1 cellular context compared by ENCODE assay signal in genomic region chr7:73830872-73831655, GRCh38.
TF ChIP-seq lines count a peak whose summit lies in the region.

A gene with protein sequence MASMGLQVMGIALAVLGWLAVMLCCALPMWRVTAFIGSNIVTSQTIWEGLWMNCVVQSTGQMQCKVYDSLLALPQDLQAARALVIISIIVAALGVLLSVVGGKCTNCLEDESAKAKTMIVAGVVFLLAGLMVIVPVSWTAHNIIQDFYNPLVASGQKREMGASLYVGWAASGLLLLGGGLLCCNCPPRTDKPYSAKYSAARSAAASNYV (plus strand): TSS chr7:73830996. CDS start chr7:73831202, 206 bp downstream.

TF ChIP-seq in HepG2, 621 proteins besides CTCF, POLR2A, EP300 and RAD21 (continued from another document and continues in another):
- TF ChIP-seq, protein P1, sequence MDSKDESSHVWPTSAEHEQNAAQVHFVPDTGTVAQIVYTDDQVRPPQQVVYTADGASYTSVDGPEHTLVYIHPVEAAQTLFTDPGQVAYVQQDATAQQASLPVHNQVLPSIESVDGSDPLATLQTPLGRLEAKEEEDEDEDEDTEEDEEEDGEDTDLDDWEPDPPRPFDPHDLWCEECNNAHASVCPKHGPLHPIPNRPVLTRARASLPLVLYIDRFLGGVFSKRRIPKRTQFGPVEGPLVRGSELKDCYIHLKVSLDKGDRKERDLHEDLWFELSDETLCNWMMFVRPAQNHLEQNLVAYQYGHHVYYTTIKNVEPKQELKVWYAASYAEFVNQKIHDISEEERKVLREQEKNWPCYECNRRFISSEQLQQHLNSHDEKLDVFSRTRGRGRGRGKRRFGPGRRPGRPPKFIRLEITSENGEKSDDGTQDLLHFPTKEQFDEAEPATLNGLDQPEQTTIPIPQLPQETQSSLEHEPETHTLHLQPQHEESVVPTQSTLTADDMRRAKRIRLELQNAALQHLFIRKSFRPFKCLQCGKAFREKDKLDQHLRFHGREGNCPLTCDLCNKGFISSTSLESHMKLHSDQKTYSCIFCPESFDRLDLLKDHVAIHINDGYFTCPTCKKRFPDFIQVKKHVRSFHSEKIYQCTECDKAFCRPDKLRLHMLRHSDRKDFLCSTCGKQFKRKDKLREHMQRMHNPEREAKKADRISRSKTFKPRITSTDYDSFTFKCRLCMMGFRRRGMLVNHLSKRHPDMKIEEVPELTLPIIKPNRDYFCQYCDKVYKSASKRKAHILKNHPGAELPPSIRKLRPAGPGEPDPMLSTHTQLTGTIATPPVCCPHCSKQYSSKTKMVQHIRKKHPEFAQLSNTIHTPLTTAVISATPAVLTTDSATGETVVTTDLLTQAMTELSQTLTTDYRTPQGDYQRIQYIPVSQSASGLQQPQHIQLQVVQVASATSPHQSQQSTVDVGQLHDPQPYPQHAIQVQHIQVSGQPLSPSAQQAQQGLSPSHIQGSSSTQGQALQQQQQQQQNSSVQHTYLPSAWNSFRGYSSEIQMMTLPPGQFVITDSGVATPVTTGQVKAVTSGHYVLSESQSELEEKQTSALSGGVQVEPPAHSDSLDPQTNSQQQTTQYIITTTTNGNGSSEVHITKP (CRISPR knock-in tag; IDR thresholded peaks at IDR 0.05; ENCODE audit: low read depth), result no peak
- TF ChIP-seq ZNF382 (CRISPR knock-in tag; IDR thresholded peaks at IDR 0.05; ENCODE audit: borderline replicate concordance) (no peak), ZBTB25 (CRISPR knock-in tag; IDR thresholded peaks at IDR 0.05) (0 out of 2 replicates have a peak, but pooled peaks have one; percentile 37), ZSCAN20 (CRISPR knock-in tag; IDR thresholded peaks at IDR 0.05; ENCODE audit: borderline replicate concordance) (no peak), ZFYVE20 (CRISPR knock-in tag; IDR thresholded peaks at IDR 0.05; ENCODE audit: borderline replicate concordance, low read depth) (no peak), ZBTB8A (CRISPR knock-in tag; IDR thresholded peaks at IDR 0.05; ENCODE audit: borderline replicate concordance, low read depth) (no peak), KDM5B (CRISPR knock-in tag; IDR thresholded peaks at IDR 0.05; ENCODE audit: borderline replicate concordance) (peak; percentile 65; the same call in 1 of the 2 replicates), ZNF224 (CRISPR knock-in tag; IDR thresholded peaks at IDR 0.05) (no peak), ZNF563 (CRISPR knock-in tag; IDR thresholded peaks at IDR 0.05) (no peak), PAX8 (CRISPR knock-in tag; IDR thresholded peaks at IDR 0.05; ENCODE audit: borderline replicate concordance) (no peak), ZNF775 (CRISPR knock-in tag; IDR thresholded peaks at IDR 0.05; ENCODE audit: borderline replicate concordance) (no peak), ZNF10 (CRISPR knock-in tag; IDR thresholded peaks at IDR 0.05; ENCODE audit: borderline replicate concordance, low read depth) (no peak), SIN3B (IDR thresholded peaks at IDR 0.05; ENCODE audit: low read length) (no peak), NR2F6 (IDR thresholded peaks at IDR 0.05) (no peak), NR2F6 (CRISPR knock-in tag; IDR thresholded peaks at IDR 0.05) (no peak), HNF4G (IDR thresholded peaks at IDR 0.05; ENCODE audit: borderline replicate concordance, low read depth, low read length) (peak; percentile 70; the same call in 1 of the 2 replicates), HNF4G (CRISPR knock-in tag; IDR thresholded peaks at IDR 0.05; ENCODE audit: borderline replicate concordance, low read depth) (no peak), CHD2 (IDR thresholded peaks at IDR 0.05; ENCODE audit: low read depth, low read length) (no peak), ERF (CRISPR knock-in tag; IDR thresholded peaks at IDR 0.05) (no peak), RARG (CRISPR knock-in tag; IDR thresholded peaks at IDR 0.05; ENCODE audit: low read depth) (no peak), DBP (CRISPR knock-in tag; IDR thresholded peaks at IDR 0.05; ENCODE audit: not compliant biosample characterization) (no peak), ZNF614 (CRISPR knock-in tag; IDR thresholded peaks at IDR 0.05; ENCODE audit: borderline replicate concordance) (peak; percentile 41; the same call in 1 of the 2 replicates), ZNF280B (CRISPR knock-in tag; IDR thresholded peaks at IDR 0.05; ENCODE audit: borderline replicate concordance) (no peak), SP5 (CRISPR knock-in tag; IDR thresholded peaks at IDR 0.05; ENCODE audit: borderline replicate concordance, low read depth) (peak; percentile 55; the same call in 1 of the 2 replicates), KAT8 (CRISPR knock-in tag; IDR thresholded peaks at IDR 0.05) (no peak), PRDM4 (CRISPR knock-in tag; IDR thresholded peaks at IDR 0.05; ENCODE audit: borderline replicate concordance) (no peak), NKX3-1 (CRISPR knock-in tag; IDR thresholded peaks at IDR 0.05) (peak; percentile 25; the same call in 1 of the 2 replicates), ISL2 (CRISPR knock-in tag; IDR thresholded peaks at IDR 0.05) (peak; percentile 35; the same call in 1 of the 2 replicates), HIVEP1 (CRISPR knock-in tag; IDR thresholded peaks at IDR 0.05) (no peak; the same call in 1 of the 2 replicates), SIX1 (CRISPR knock-in tag; IDR thresholded peaks at IDR 0.05; ENCODE audit: borderline replicate concordance) (no peak), SUZ12 (IDR thresholded peaks at IDR 0.05; ENCODE audit: low read depth, low read length) (no peak), RFX5 (IDR thresholded peaks at IDR 0.05; ENCODE audit: low read depth, low read length) (no peak), MIXL1 (CRISPR knock-in tag; IDR thresholded peaks at IDR 0.05) (no peak), KLF16 (CRISPR knock-in tag; IDR thresholded peaks at IDR 0.05) (no peak; a peak in 1 of 4 replicates), ZC3H13 (CRISPR knock-in tag; IDR thresholded peaks at IDR 0.05) (no peak; the same call in 1 of the 2 replicates), FLYWCH1 (CRISPR knock-in tag; IDR thresholded peaks at IDR 0.05) (no peak), ZNF441 (CRISPR knock-in tag; IDR thresholded peaks at IDR 0.05; ENCODE audit: borderline replicate concordance) (no peak)
- TF ChIP-seq, protein P2, sequence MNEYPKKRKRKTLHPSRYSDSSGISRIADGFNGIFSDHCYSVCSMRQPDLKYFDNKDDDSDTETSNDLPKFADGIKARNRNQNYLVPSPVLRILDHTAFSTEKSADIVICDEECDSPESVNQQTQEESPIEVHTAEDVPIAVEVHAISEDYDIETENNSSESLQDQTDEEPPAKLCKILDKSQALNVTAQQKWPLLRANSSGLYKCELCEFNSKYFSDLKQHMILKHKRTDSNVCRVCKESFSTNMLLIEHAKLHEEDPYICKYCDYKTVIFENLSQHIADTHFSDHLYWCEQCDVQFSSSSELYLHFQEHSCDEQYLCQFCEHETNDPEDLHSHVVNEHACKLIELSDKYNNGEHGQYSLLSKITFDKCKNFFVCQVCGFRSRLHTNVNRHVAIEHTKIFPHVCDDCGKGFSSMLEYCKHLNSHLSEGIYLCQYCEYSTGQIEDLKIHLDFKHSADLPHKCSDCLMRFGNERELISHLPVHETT (CRISPR knock-in tag; conservative IDR thresholded peaks at IDR 0.05), result no peak
- TF ChIP-seq, protein P3, sequence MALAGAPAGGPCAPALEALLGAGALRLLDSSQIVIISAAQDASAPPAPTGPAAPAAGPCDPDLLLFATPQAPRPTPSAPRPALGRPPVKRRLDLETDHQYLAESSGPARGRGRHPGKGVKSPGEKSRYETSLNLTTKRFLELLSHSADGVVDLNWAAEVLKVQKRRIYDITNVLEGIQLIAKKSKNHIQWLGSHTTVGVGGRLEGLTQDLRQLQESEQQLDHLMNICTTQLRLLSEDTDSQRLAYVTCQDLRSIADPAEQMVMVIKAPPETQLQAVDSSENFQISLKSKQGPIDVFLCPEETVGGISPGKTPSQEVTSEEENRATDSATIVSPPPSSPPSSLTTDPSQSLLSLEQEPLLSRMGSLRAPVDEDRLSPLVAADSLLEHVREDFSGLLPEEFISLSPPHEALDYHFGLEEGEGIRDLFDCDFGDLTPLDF (CRISPR knock-in tag; IDR thresholded peaks at IDR 0.05), result no peak
- TF ChIP-seq, protein P4, sequence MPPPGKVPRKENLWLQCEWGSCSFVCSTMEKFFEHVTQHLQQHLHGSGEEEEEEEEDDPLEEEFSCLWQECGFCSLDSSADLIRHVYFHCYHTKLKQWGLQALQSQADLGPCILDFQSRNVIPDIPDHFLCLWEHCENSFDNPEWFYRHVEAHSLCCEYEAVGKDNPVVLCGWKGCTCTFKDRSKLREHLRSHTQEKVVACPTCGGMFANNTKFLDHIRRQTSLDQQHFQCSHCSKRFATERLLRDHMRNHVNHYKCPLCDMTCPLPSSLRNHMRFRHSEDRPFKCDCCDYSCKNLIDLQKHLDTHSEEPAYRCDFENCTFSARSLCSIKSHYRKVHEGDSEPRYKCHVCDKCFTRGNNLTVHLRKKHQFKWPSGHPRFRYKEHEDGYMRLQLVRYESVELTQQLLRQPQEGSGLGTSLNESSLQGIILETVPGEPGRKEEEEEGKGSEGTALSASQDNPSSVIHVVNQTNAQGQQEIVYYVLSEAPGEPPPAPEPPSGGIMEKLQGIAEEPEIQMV (CRISPR knock-in tag; IDR thresholded peaks at IDR 0.05; ENCODE audit: low read depth), result peak; percentile 76; the same call in 1 of the 2 replicates
- TF ChIP-seq, protein P5, sequence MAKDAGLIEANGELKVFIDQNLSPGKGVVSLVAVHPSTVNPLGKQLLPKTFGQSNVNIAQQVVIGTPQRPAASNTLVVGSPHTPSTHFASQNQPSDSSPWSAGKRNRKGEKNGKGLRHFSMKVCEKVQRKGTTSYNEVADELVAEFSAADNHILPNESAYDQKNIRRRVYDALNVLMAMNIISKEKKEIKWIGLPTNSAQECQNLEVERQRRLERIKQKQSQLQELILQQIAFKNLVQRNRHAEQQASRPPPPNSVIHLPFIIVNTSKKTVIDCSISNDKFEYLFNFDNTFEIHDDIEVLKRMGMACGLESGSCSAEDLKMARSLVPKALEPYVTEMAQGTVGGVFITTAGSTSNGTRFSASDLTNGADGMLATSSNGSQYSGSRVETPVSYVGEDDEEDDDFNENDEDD (CRISPR knock-in tag; IDR thresholded peaks at IDR 0.05; ENCODE audit: borderline replicate concordance), result peak; percentile 44; the same call in 1 of the 2 replicates
- TF ChIP-seq, protein P6, sequence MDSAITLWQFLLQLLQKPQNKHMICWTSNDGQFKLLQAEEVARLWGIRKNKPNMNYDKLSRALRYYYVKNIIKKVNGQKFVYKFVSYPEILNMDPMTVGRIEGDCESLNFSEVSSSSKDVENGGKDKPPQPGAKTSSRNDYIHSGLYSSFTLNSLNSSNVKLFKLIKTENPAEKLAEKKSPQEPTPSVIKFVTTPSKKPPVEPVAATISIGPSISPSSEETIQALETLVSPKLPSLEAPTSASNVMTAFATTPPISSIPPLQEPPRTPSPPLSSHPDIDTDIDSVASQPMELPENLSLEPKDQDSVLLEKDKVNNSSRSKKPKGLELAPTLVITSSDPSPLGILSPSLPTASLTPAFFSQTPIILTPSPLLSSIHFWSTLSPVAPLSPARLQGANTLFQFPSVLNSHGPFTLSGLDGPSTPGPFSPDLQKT (CRISPR knock-in tag; IDR thresholded peaks at IDR 0.05; ENCODE audit: borderline replicate concordance), result no peak
- TF ChIP-seq, protein P7, sequence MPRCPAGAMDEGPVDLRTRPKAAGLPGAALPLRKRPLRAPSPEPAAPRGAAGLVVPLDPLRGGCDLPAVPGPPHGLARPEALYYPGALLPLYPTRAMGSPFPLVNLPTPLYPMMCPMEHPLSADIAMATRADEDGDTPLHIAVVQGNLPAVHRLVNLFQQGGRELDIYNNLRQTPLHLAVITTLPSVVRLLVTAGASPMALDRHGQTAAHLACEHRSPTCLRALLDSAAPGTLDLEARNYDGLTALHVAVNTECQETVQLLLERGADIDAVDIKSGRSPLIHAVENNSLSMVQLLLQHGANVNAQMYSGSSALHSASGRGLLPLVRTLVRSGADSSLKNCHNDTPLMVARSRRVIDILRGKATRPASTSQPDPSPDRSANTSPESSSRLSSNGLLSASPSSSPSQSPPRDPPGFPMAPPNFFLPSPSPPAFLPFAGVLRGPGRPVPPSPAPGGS (CRISPR knock-in tag; IDR thresholded peaks at IDR 0.05), result peak; percentile 69
- TF ChIP-seq, protein P8, sequence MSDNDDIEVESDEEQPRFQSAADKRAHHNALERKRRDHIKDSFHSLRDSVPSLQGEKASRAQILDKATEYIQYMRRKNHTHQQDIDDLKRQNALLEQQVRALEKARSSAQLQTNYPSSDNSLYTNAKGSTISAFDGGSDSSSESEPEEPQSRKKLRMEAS (IDR thresholded peaks at IDR 0.05), result peak; percentile 75; the same call in 1 of the 2 replicates
